In the genomic region with DNA sequence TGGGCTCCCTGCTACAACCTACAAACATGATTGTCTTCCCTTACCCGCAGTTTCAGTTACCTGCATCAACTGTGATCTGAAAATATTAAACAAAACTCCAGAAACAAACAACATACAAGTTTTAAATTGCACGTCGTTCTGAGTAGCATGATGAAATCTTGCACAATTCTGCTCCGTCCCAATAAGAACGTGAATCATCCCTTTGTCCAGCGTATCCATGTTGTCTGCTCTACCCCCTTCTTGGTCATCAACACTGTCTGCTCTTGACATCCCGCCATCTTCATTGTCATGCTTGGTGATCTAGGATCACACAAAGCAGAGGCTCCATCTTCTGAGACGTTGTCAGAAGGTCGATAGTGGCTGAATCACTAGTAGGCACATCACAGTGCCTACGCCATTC, we compare ENCODE assay signal across 22 cellular contexts.
"Had no signal": no experiment of that assay in that cellular context is flagged by ENCODE, and none has a peak within 500 bp of the region (broad histone marks: within the 10 kb centered on the region; RNA-seq: fewer than 3 reads in every experiment).

No MANE protein-coding gene starts in this region.

- H3K9me3 ChIP-seq: lower lobe of right lung, sigmoid colon, stomach, thoracic aorta, transverse colon had no signal

- ATAC-seq: foreskin keratinocyte; left cardiac atrium; lower lobe of right lung; natural killer cell; stimulated activated naive B cell treated with anti-CD40 and anti-IgM and Interleukin-4, amounts not matched to agents 10 μg/mL and 1 μg/mL and 100 μg/mL, for 72 hours had no signal

- H3K27ac ChIP-seq: foreskin keratinocyte, hepatocyte, left ventricle myocardium inferior, lower lobe of right lung, sigmoid colon, skin epidermis, stomach, thoracic aorta, transverse colon had no signal

- H3K36me3 ChIP-seq: left ventricle myocardium inferior, lower lobe of right lung, sigmoid colon, stomach, thoracic aorta, transverse colon had no signal

- FAIRE-seq: endothelial cell of umbilical vein, kidney had no signal

- H3K4me3 ChIP-seq: hepatocyte, left ventricle myocardium inferior, lower lobe of right lung, sigmoid colon, skin epidermis, stomach, thoracic aorta, transverse colon had no signal

- H3K4me2 ChIP-seq: hepatocyte had no signal

- DNase-seq: effector CD4-positive, alpha-beta T cell; endodermal cell; erythroblast; foreskin keratinocyte; head of caudate nucleus; kidney; left cardiac atrium; left ventricle myocardium inferior; lower lobe of right lung; natural killer cell; posterior cingulate gyrus; sigmoid colon; stimulated activated CD4-positive, alpha-beta T cell treated with anti-CD3 and anti-CD28 coated beads, Interleukin-2, amount 100 ng/mL, for 24 hours; stimulated activated CD4-positive, alpha-beta T cell treated with anti-CD3 and anti-CD28 coated beads, Interleukin-4, amount 100 ng/mL, for 4 hours; stimulated activated naive B cell treated with anti-CD40 and anti-IgM and Interleukin-4, amounts not matched to agents 10 μg/mL and 1 μg/mL and 100 μg/mL, for 72 hours; stomach; substantia nigra; transverse colon had no signal

- H3K4me1 ChIP-seq: foreskin keratinocyte, left ventricle myocardium inferior, lower lobe of right lung, sigmoid colon, stomach, transverse colon had no signal
